Comparison of ENCODE assay signal across 12 cellular contexts in the genomic region with DNA sequence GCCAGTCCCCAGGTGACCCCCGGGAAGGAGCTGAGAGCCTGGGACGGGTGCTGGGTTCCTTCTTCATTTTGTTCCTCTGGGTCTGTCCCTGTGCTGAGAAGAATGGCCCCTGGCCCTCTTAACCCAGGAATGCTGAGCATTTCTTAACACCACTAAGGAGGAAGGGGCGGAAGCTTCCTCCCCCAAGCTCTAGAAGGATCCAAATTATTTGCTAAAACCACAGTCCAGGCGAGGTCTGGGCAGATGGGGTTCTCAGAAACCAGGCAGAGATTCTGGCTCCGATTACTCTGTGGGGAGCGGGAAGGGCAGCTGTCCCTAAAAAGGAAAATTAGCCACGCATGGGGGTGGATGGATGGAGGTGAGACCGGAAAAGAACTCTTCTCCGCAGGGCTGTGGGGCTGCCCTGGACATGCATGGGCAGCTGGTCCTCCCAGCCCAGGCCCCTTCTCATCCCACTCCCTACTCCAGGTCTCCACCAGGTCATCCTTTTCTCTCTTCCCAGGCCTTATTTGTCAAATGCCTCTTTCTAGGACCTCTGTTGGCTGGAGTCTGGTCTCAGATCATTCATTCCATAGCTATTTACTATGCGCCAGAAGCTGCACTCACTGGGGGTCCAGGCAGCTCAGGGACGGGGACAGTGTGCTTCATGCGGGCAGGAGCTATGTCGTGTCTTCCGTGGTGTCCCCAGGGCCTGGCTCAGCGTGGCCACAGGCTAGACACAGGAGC. TPM values are rescaled to one million over a fixed set of nuclear protein-coding genes. Genes with fewer than 3 reads are reported as not detected.
DNase-seq lines count a peak whose midpoint lies in the region; ATAC-seq and TF ChIP-seq lines count a peak whose summit lies in the region.
"Had no signal": no experiment of that assay in that cellular context is flagged by ENCODE, and none has a peak within 500 bp of the region (broad histone marks: within the 10 kb centered on the region; RNA-seq: fewer than 3 reads in every experiment).

No MANE protein-coding gene starts in this region.

- peaks cover 3% of the 10 kb centered on the region for H3K27me3 Mint-ChIP-seq in nephron (ENCODE audit: low read depth)
- H3K27me3 Mint-ChIP-seq in activated naive CD8-positive, alpha-beta T cell treated with anti-CD3 and anti-CD28 coated beads, Interleukin-2, amount 50 U/mL, for 24 hours = no peaks in the 10 kb centered on the region

- peak overlapping the region; percentile 96 to 98 (median 98) for H3K27ac Mint-ChIP-seq in nephron
- no peak overlapping the region for H3K27ac Mint-ChIP-seq in activated naive CD8-positive, alpha-beta T cell treated with anti-CD3 and anti-CD28 coated beads, Interleukin-2, amount 50 U/mL, for 24 hours

- peak overlapping the region in 1 of 3 experiments; percentile 36 for H3K4me3 Mint-ChIP-seq in nephron
- H3K4me3 Mint-ChIP-seq in activated naive CD8-positive, alpha-beta T cell treated with anti-CD3 and anti-CD28 coated beads, Interleukin-2, amount 50 U/mL, for 24 hours = no peak overlapping the region

- no peaks in the 10 kb centered on the region for H3K9me3 ChIP-seq in colonic mucosa
- H3K9me3 ChIP-seq: left ventricle myocardium inferior, tibial artery had no signal

- H3K27ac ChIP-seq in C4-2B = peak overlapping the region; percentile 70
- H3K27ac ChIP-seq in colonic mucosa = peak overlapping the region; percentile 90
- H3K27ac ChIP-seq: left ventricle myocardium inferior, tibial artery had no signal

- peak overlapping the region in 1 of 2 donors; percentile 75 for H3K9ac ChIP-seq in colonic mucosa (ENCODE audit: low read depth in 2 of 2, low read length in 2 of 2)

- H3K4me1 Mint-ChIP-seq in nephron = peaks cover 34% of the 10 kb centered on the region
- peaks cover 40% of the 10 kb centered on the region for H3K4me1 Mint-ChIP-seq in activated naive CD8-positive, alpha-beta T cell treated with anti-CD3 and anti-CD28 coated beads, Interleukin-2, amount 50 U/mL, for 24 hours

- H3K4me1 ChIP-seq in colonic mucosa = peaks cover 15% of the 10 kb centered on the region

- TF ChIP-seq CTCF in C4-2B (conservative IDR thresholded peaks at IDR 0.05) = no peak
- no peak for TF ChIP-seq CTCF in colonic mucosa (IDR thresholded peaks at IDR 0.05)
- TF ChIP-seq CTCF in nephron (IDR thresholded peaks at IDR 0.05; ENCODE audit: unreplicated experiment in 3 of 3) = no peak

- no peaks in the 10 kb centered on the region for H3K9me3 Mint-ChIP-seq in nephron
- H3K9me3 Mint-ChIP-seq in activated naive CD8-positive, alpha-beta T cell treated with anti-CD3 and anti-CD28 coated beads, Interleukin-2, amount 50 U/mL, for 24 hours = no peaks in the 10 kb centered on the region

- DNase-seq in NCI-H2081 treated with DMSO at 0.1 percent for 48 hours (lab: John Stamatoyannopoulos, UW) = peak; percentile 40
- DNase-seq in colonic mucosa = no peak
- DNase-seq in activated effector memory CD4-positive, alpha-beta T cell treated with anti-CD3 and anti-CD28 coated beads, Interleukin-2, amount 50 U/mL, for 16 hours = no peak
- no peak for DNase-seq in AG20443 (ENCODE audit: low spot score)
- no peak for DNase-seq in activated naive CD8-positive, alpha-beta T cell treated with anti-CD3 and anti-CD28 coated beads, Interleukin-2, amount 50 U/mL, for 24 hours
- no peak for DNase-seq in pons (ENCODE audit: low spot score)
- DNase-seq: cortex of kidney, left ventricle myocardium inferior, tibial artery had no signal

- H3K36me3 ChIP-seq in colonic mucosa = no peaks in the 10 kb centered on the region
- H3K36me3 ChIP-seq: left ventricle myocardium inferior, tibial artery had no signal

- H3K4me3 ChIP-seq in colonic mucosa = no peak overlapping the region
- H3K4me3 ChIP-seq: left ventricle myocardium inferior, tibial artery had no signal

- no peaks in the 10 kb centered on the region for H3K36me3 Mint-ChIP-seq in nephron (ENCODE audit: low read depth)
- H3K36me3 Mint-ChIP-seq in activated naive CD8-positive, alpha-beta T cell treated with anti-CD3 and anti-CD28 coated beads, Interleukin-2, amount 50 U/mL, for 24 hours (ENCODE audit: low read depth) = no peaks in the 10 kb centered on the region

- no peaks in the 10 kb centered on the region for H3K27me3 ChIP-seq in colonic mucosa
- H3K27me3 ChIP-seq: tibial artery had no signal

- intact Hi-C loops in colonic mucosa (cut with DNase I) = no loop called here

- ATAC-seq in activated naive CD8-positive, alpha-beta T cell treated with anti-CD3 and anti-CD28 coated beads, Interleukin-2, amount 50 U/mL, for 24 hours = no peak
- ATAC-seq: HCT116 had no signal

RNA-seq across cellular contexts. Expression of gene MYH9, which starts 45.0 kb away (rescaled TPM):
- total RNA-seq in colonic mucosa = 100 to 1,000 TPM; 711 to 719 TPM

RNA-seq across cellular contexts. Expression of gene TXN2, which starts 48.7 kb away (rescaled TPM):
- 100 to 1,000 TPM; 101 to 142 TPM for total RNA-seq in colonic mucosa
